23 cellular contexts compared by ENCODE assay signal in the genomic region with DNA sequence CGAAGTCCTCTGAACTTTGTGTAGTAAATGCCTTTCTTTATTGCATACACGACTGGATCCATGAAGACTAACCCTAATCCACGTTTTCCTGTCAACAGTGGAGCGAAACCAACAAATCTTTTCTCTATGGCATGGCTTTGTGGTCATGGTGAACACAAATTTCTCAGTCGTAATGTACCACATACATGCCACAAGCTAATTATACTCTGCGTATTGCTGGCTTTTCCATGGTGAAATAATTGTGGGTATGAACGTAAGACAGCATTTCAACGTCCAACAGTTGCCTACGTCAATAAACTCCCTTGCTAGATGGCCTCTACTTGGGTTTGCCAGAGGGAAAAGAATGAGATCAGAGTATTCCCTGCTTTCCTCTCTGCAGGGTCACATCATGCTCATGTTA. TPM values are rescaled to one million over a fixed set of nuclear protein-coding genes. Genes with fewer than 3 reads are reported as not detected.
A peak's percentile ranks its signal among the peaks of the same experiment; 100 is the strongest.
DNase-seq lines count a peak whose midpoint lies in the region; ATAC-seq, FAIRE-seq and TF ChIP-seq lines count a peak whose summit lies in the region.
"Had no signal": no experiment of that assay in that cellular context is flagged by ENCODE, and none has a peak within 500 bp of the region (broad histone marks: within the 10 kb centered on the region; RNA-seq: fewer than 3 reads in every experiment).

No MANE protein-coding gene starts in this region.

- no peak for ATAC-seq in HG03280 (IDR thresholded peaks at IDR 0.05; ENCODE audit: unreplicated experiment)

- FAIRE-seq in keratinocyte (lab: Jason Lieb, UNC): peak; percentile 39
- FAIRE-seq: H1, RCC 7860 had no signal

- POLR2A ChIA-PET in AG04449 (lab: Yijun Ruan, JAX): no interaction called here

- no peaks in the 10 kb centered on the region for H4K20me1 ChIP-seq in keratinocyte (ENCODE audit: control insufficient read depth, extremely low read depth, insufficient read depth, low read length)

- no peaks in the 10 kb centered on the region for H3K79me2 ChIP-seq in keratinocyte (ENCODE audit: control insufficient read depth, insufficient read depth, low read length)

- H2AFZ ChIP-seq in keratinocyte (ENCODE audit: control insufficient read depth, low read length): no peak overlapping the region

- no peaks in the 10 kb centered on the region for H3K9me3 ChIP-seq in keratinocyte (ENCODE audit: control insufficient read depth, low read depth, low read length)
- H3K9me3 ChIP-seq: MG63, SJSA1 had no signal

- H3K4me1 ChIP-seq in keratinocyte (ENCODE audit: control insufficient read depth, extremely low read depth, insufficient read depth, low read length): no peaks in the 10 kb centered on the region
- H3K4me1 ChIP-seq: SJSA1 had no signal

- no peak overlapping the region for H3K4me2 ChIP-seq in keratinocyte (ENCODE audit: control insufficient read depth, extremely low read depth, insufficient read depth, low read depth, low read length)

- H3K4me3 ChIP-seq in AG04449 (ENCODE audit: low read depth, low read length): no peak overlapping the region
- H3K4me3 ChIP-seq in keratinocyte (ENCODE audit: control insufficient read depth in 2 of 3, extremely low read depth in 1 of 3, insufficient read depth in 2 of 3, low read depth in 1 of 3, low read length in 3 of 3): no peak overlapping the region
- H3K4me3 ChIP-seq: MG63, SJSA1 had no signal

- CTCF ChIA-PET in AG04449 (lab: Yijun Ruan, JAX): interaction anchor here (1.4 to 7.1 kb wide), 2 partner anchors 27 to 53 kb away, joined by 3 to 78 read pairs; partner anchors contain the start of genes DTL and INTS7

- DNase-seq in AG04449 (ENCODE audit: low read depth, low spot score): peak; percentile 49
- peak; percentile 67 for DNase-seq in LHCN-M2 (ENCODE audit: low read depth)
- no peak for DNase-seq in keratinocyte (ENCODE audit: low read depth, low spot score)
- no peak for DNase-seq in cortex of kidney (lab: John Stamatoyannopoulos, UW)
- DNase-seq in NCI-H1048 (lab: John Stamatoyannopoulos, UW): no peak
- no peak for DNase-seq in NCI-H1694 treated with DMSO at 0.1 percent for 48 hours (lab: John Stamatoyannopoulos, UW)
- DNase-seq: 8988T, DMS53, GDM1, Karpas-422, MG63, NCI-H1105 treated with DMSO at 0.1 percent for 48 hours, NCI-H2081, NCI-H2171, NCI-H524 treated with DMSO at 0.1 percent for 48 hours, NCI-H82, OCI-M1 had no signal

- H3K36me3 ChIP-seq in keratinocyte (ENCODE audit: control insufficient read depth in 2 of 2, extremely low read depth in 1 of 2, insufficient read depth in 2 of 2, low read length in 2 of 2): peaks cover 8 to 13% of the 10 kb centered on the region in 2 experiments

- H3K27me3 ChIP-seq in keratinocyte (ENCODE audit: control insufficient read depth, extremely low read depth, insufficient read depth, low read length): no peaks in the 10 kb centered on the region
- H3K27me3 ChIP-seq: MG63, SJSA1 had no signal

- no peak overlapping the region for H3K9ac ChIP-seq in keratinocyte (ENCODE audit: control insufficient read depth, extremely low read depth, insufficient read depth, low read length)

- H3K27ac ChIP-seq in VCaP: peak overlapping the region; percentile 64; the same call in 1 of the 2 replicates
- H3K27ac ChIP-seq in keratinocyte (ENCODE audit: control insufficient read depth, insufficient read depth, low read length): no peak overlapping the region
- H3K27ac ChIP-seq: C4-2B, SJSA1 had no signal

- TF ChIP-seq CTCF in AG04449 (IDR thresholded peaks at IDR 0.05; ENCODE audit: insufficient read depth, low read length, missing control alignments) (no peak), VCaP (conservative IDR thresholded peaks at IDR 0.05) (no peak), keratinocyte (optimal IDR thresholded peaks at IDR 0.05 in 1 of 3, IDR thresholded peaks at IDR 0.05 in 1 of 3, conservative IDR thresholded peaks at IDR 0.05 in 1 of 3; ENCODE audit: extremely low read depth in 1 of 3, insufficient read depth in 2 of 3, low read length in 3 of 3) (no peak)

- no peaks in the 10 kb centered on the region for H3K9me1 ChIP-seq in keratinocyte (ENCODE audit: control insufficient read depth, extremely low read depth, insufficient read depth, low read length)

- dilution Hi-C loops in keratinocyte (cut with MboI; ENCODE audit: extremely low pct_ligation_motif_present, low sequenced_read_pairs): no loop called here

RNA-seq across cellular contexts. Expression of gene INTS7, which starts 27.5 kb away (rescaled TPM):
- total RNA-seq in LHCN-M2 (2014; rRNA removed): 15.0 and 17.7 TPM in 2 replicates
- 8.3 TPM for polyA plus RNA-seq in LHCN-M2 (2012)
- 20.4 to 27.2 TPM (median 20.5 TPM) in 3 replicates for polyA plus RNA-seq in keratinocyte
- polyA plus RNA-seq in keratinocyte (2011; ENCODE audit: low read depth): 13.3 TPM
- polyA plus RNA-seq in keratinocyte (2011; cell fraction: cytosol; rRNA removed): 9.6 and 18.5 TPM in 2 replicates
- 15.4 and 17.2 TPM in 2 replicates for polyA plus RNA-seq in keratinocyte (2011; cell fraction: nucleus; rRNA removed)
- 8.1 and 12.9 TPM in 2 replicates for polyA plus RNA-seq in keratinocyte (2012; ENCODE audit: low replicate concordance)
- 13.9 to 32.8 TPM (median 31.6 TPM) in 3 replicates for polyA minus RNA-seq in keratinocyte
- polyA minus RNA-seq in keratinocyte (2011; cell fraction: cytosol; rRNA and poly(A)+ RNA removed): 8.4 TPM
- 16.4 and 34.3 TPM in 2 replicates for polyA minus RNA-seq in keratinocyte (2011; cell fraction: nucleus; rRNA and poly(A)+ RNA removed)

RNA-seq across cellular contexts. Expression of gene DTL, which starts 27.7 kb away (rescaled TPM):
- total RNA-seq in LHCN-M2 (2014; rRNA removed): 38.5 and 40.1 TPM in 2 replicates
- polyA plus RNA-seq in LHCN-M2 (2012): 16.5 TPM
- polyA plus RNA-seq in keratinocyte: 1.9 to 17.4 TPM (median 9.3 TPM) in 3 replicates
- 0.07 TPM for polyA plus RNA-seq in keratinocyte (2011; ENCODE audit: low read depth)
- polyA plus RNA-seq in keratinocyte (2011; cell fraction: cytosol; rRNA removed): 2.1 and 4.4 TPM in 2 replicates
- polyA plus RNA-seq in keratinocyte (2011; cell fraction: nucleus; rRNA removed): 3.2 and 3.9 TPM in 2 replicates
- polyA plus RNA-seq in keratinocyte (2012; ENCODE audit: low replicate concordance): 0.14 and 6.4 TPM in 2 replicates
- 2.4 to 14.0 TPM (median 13.4 TPM) in 3 replicates for polyA minus RNA-seq in keratinocyte
- polyA minus RNA-seq in keratinocyte (2011; cell fraction: cytosol; rRNA and poly(A)+ RNA removed): 2.9 TPM
- 1.3 and 4.7 TPM in 2 replicates for polyA minus RNA-seq in keratinocyte (2011; cell fraction: nucleus; rRNA and poly(A)+ RNA removed)

Comparison
In these comparisons a context has a peak if more than half of its experiments do, and no peak if none do; other contexts are left out.
1. DNase-seq: peak in AG04449 (single experiment) and LHCN-M2 (single experiment); none in keratinocyte (single experiment), cortex of kidney (single experiment), NCI-H1048 (single experiment) and NCI-H1694 treated with DMSO at 0.1 percent for 48 hours (single experiment).